9 cellular contexts compared by ENCODE assay signal in genomic region chr1:116415699-116416533, GRCh38. TPM values are rescaled to one million over a fixed set of nuclear protein-coding genes. Genes with fewer than 3 reads are reported as not detected.
DNase-seq lines count a peak whose midpoint lies in the region; ATAC-seq and TF ChIP-seq lines count a peak whose summit lies in the region.
"Had no signal": no experiment of that assay in that cellular context is flagged by ENCODE, and none has a peak within 500 bp of the region (broad histone marks: within the 10 kb centered on the region; RNA-seq: fewer than 3 reads in every experiment).

No MANE protein-coding gene starts in this region.

- H3K9me3 ChIP-seq in GM23248 (ENCODE audit: low read depth), result no peaks in the 10 kb centered on the region
- H3K9me3 ChIP-seq in neural progenitor cell (ENCODE audit: low read depth), result no peaks in the 10 kb centered on the region

- H3K27me3 Mint-ChIP-seq in neural progenitor cell (ENCODE audit: insufficient read depth, low read depth), result peaks cover 2% of the 10 kb centered on the region
- no peaks in the 10 kb centered on the region for H3K27me3 Mint-ChIP-seq in endothelial cell (ENCODE audit: unreplicated experiment)

- no peak overlapping the region for H3K4me3 ChIP-seq in GM23248
- peak overlapping the region; percentile 6 for H3K4me3 ChIP-seq in neural progenitor cell

- H3K9me2 ChIP-seq in GM23248 (ENCODE audit: insufficient read depth), result no peaks in the 10 kb centered on the region

- no peaks in the 10 kb centered on the region for H3K27me3 ChIP-seq in GM23248 (replicated peaks; ENCODE audit: insufficient read depth)
- H3K27me3 ChIP-seq in neural progenitor cell, result peaks cover 15% of the 10 kb centered on the region

- TF ChIP-seq CTCF in neural progenitor cell (IDR thresholded peaks at IDR 0.05) (peak; percentile 34), endothelial cell (IDR thresholded peaks at IDR 0.05; ENCODE audit: unreplicated experiment) (no peak), GM20000 (IDR thresholded peaks at IDR 0.05; ENCODE audit: extremely low read depth, missing control alignments) (no peak)

- H3F3A ChIP-seq in GM23248 (ENCODE audit: insufficient read depth), result peaks cover 19% of the 10 kb centered on the region
- H3F3A ChIP-seq in neural progenitor cell (ENCODE audit: low read depth), result peaks cover 28% of the 10 kb centered on the region

- H3K9me3 Mint-ChIP-seq in neural progenitor cell (no peaks in the 10 kb centered on the region), endothelial cell (ENCODE audit: unreplicated experiment) (no peaks in the 10 kb centered on the region)

- no peak overlapping the region for H3K27ac ChIP-seq in GM23248
- peak overlapping the region; percentile 56 for H3K27ac ChIP-seq in neural progenitor cell
- H3K27ac ChIP-seq: RWPE1 had no signal

- H3K4me1 ChIP-seq in GM23248 (ENCODE audit: insufficient read depth), result peaks cover 18% of the 10 kb centered on the region
- peaks cover 44% of the 10 kb centered on the region for H3K4me1 ChIP-seq in neural progenitor cell

- no peak overlapping the region for H2AFZ ChIP-seq in GM23248
- no peak overlapping the region for H2AFZ ChIP-seq in neural progenitor cell (replicated peaks)

- no peak overlapping the region for H3K4me3 Mint-ChIP-seq in neural progenitor cell
- H3K4me3 Mint-ChIP-seq in endothelial cell (ENCODE audit: unreplicated experiment), result no peak overlapping the region

- 65 to 70% methylated on average over 5 of the region's 5 CpGs for WGBS in GM23248 (ENCODE audit: low coverage in 1 of 2, low lambda C conversion rate in 2 of 2, missing lambda C conversion rate in 2 of 2), 2 experiments

- DNase-seq in GM23248 (peak; percentile 12), OCI-M2 (lab: John Stamatoyannopoulos, UW; ENCODE audit: unreplicated experiment) (peak; percentile 25), epidermal melanocyte (ENCODE audit: insufficient read length, low spot score) (peak; percentile 54), neural progenitor cell (ENCODE audit: low spot score) (peak; percentile 76), endothelial cell (ENCODE audit: low spot score) (no peak), GM20000 (ENCODE audit: low spot score) (no peak)

- in situ Hi-C loops in GM23248 (cut with MboI), result no loop called here

- H3K4me1 Mint-ChIP-seq in neural progenitor cell (peaks cover 37% of the 10 kb centered on the region), endothelial cell (ENCODE audit: unreplicated experiment) (peaks cover 10% of the 10 kb centered on the region)

- H3K36me3 ChIP-seq in GM23248 (ENCODE audit: low read depth), result no peaks in the 10 kb centered on the region
- no peaks in the 10 kb centered on the region for H3K36me3 ChIP-seq in neural progenitor cell

- ATAC-seq in GM21717 (IDR thresholded peaks at IDR 0.05; ENCODE audit: unreplicated experiment) (no peak), HG03378 (IDR thresholded peaks at IDR 0.05; ENCODE audit: unreplicated experiment) (no peak)

- H3K4me2 ChIP-seq in GM23248 (ENCODE audit: unreplicated experiment), result no peak overlapping the region
- H3K4me2 ChIP-seq in neural progenitor cell, result peak overlapping the region; percentile 64

- H4K20me1 ChIP-seq in GM23248 (ENCODE audit: insufficient read depth), result no peaks in the 10 kb centered on the region
- H4K20me1 ChIP-seq in neural progenitor cell (ENCODE audit: low read depth), result peaks cover 16% of the 10 kb centered on the region

- H3K27ac Mint-ChIP-seq in neural progenitor cell, result peak overlapping the region; percentile 42
- H3K27ac Mint-ChIP-seq in endothelial cell (ENCODE audit: unreplicated experiment), result no peak overlapping the region

- no peaks in the 10 kb centered on the region for H3K36me3 Mint-ChIP-seq in neural progenitor cell
- peaks cover 8% of the 10 kb centered on the region for H3K36me3 Mint-ChIP-seq in endothelial cell (ENCODE audit: low read depth, unreplicated experiment)

- no peak overlapping the region for H3K9ac ChIP-seq in GM23248
- no peak overlapping the region for H3K9ac ChIP-seq in neural progenitor cell

- no peaks in the 10 kb centered on the region for H3K79me2 ChIP-seq in GM23248 (ENCODE audit: insufficient read depth)
- H3K79me2 ChIP-seq in neural progenitor cell (ENCODE audit: low read depth), result peaks cover 8% of the 10 kb centered on the region

RNA-seq across cellular contexts. Expression of gene ATP1A1, which starts 42.9 kb away (rescaled TPM):
- total RNA-seq in GM23248 (2014; rRNA removed; shearing (Covaris generic)), result 50.2 and 66.4 TPM in 2 replicates
- polyA plus RNA-seq in GM23248 (2016; fragmentation: Nextera tagmentation; extraction: Ambion mirVana), result 108 and 116 TPM in 2 replicates
- total RNA-seq in neural progenitor cell (ENCODE audit: low replicate concordance) (61.5 and 92.5 TPM in 2 replicates), endothelial cell (ENCODE audit: unreplicated experiment) (156 TPM)

Comparison
In these comparisons a context has a peak if more than half of its experiments do, and no peak if none do; other contexts are left out.
1. DNase-seq: peak in GM23248 (single experiment), OCI-M2 (single experiment), epidermal melanocyte (single experiment) and neural progenitor cell (single experiment); none in endothelial cell (single experiment) and GM20000 (single experiment).